10 cellular contexts compared by ENCODE assay signal in the genomic region with DNA sequence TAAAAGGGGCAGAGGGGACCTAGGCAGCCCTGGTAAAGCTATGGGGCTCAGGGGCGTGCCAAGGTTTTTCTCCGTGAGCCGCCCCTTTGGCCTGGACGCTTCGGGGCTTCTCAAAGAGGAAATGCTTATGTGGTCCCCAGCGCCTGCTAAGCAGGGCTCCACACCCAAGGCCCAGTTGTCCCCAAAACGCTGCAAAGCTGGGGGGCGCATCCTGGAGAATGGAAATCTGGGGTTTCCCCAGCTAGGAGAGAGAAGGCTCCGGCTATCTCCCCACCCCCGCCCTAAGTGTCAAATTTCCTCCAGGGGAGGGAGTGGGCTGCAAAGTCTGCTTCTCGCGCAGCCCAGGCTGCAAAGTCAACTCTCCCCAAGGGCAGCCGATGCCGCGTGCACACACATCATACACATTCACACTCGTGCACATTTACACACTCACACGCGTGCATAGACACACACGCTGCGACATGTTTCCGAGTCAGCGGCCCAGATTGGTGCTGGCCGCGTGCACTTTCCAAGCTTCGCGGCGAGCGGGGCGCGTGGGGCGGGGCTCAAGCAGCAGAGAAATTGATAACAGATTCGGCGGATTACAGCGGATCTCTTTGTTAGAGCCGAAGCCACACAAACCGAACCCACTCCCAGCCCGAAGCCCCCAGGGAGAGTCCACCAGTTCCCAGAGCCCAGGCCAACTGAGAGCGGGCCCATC. TPM values are rescaled to one million over a fixed set of nuclear protein-coding genes. Genes with fewer than 3 reads are reported as not detected.
A peak's percentile ranks its signal among the peaks of the same experiment; 100 is the strongest.
DNase-seq lines count a peak whose midpoint lies in the region; ATAC-seq and TF ChIP-seq lines count a peak whose summit lies in the region.
"Had no signal": no experiment of that assay in that cellular context is flagged by ENCODE, and none has a peak within 500 bp of the region (broad histone marks: within the 10 kb centered on the region; RNA-seq: fewer than 3 reads in every experiment).

No MANE protein-coding gene starts in this region.

- no peak for ATAC-seq in lower lobe of right lung
- no peak for ATAC-seq in thoracic aorta (ENCODE audit: insufficient number of reproducible peaks, low FRiP score, low read depth)
- no peak for ATAC-seq in GM18861 (IDR thresholded peaks at IDR 0.05; ENCODE audit: unreplicated experiment)

- peaks cover 19% of the 10 kb centered on the region for H3K4me1 ChIP-seq in HUES48 (ENCODE audit: control insufficient read depth, insufficient read depth, low read length)
- peaks cover 30% of the 10 kb centered on the region for H3K4me1 ChIP-seq in lower lobe of right lung
- H3K4me1 ChIP-seq in thoracic aorta (ENCODE audit: control insufficient read depth in 1 of 2, low read depth in 2 of 2): peaks cover 16 to 49% of the 10 kb centered on the region in 2 donors

- intact Hi-C loops in lower lobe of right lung (cut with DNase I): no loop called here

- no peaks in the 10 kb centered on the region for H3K9me3 ChIP-seq in HUES48 (ENCODE audit: control insufficient read depth, insufficient read depth, low read length)
- H3K9me3 ChIP-seq in lower lobe of right lung: no peaks in the 10 kb centered on the region
- H3K9me3 ChIP-seq in thoracic aorta: no peaks in the 10 kb centered on the region
- H3K9me3 ChIP-seq: neutrophil had no signal

- no peak for TF ChIP-seq CTCF in lower lobe of right lung (IDR thresholded peaks at IDR 0.05)
- TF ChIP-seq CTCF in thoracic aorta (IDR thresholded peaks at IDR 0.05): no peak

- H3K4me3 ChIP-seq in HUES48 (ENCODE audit: low read depth, low read length): peak overlapping the region; percentile 68
- H3K4me3 ChIP-seq in lower lobe of right lung: peak overlapping the region; percentile 45
- peak overlapping the region; percentile 61 for H3K4me3 ChIP-seq in thoracic aorta

- peaks cover 10% of the 10 kb centered on the region for H3K36me3 Mint-ChIP-seq in activated naive CD4-positive, alpha-beta T cell treated with anti-CD3 and anti-CD28 coated beads, Interleukin-2, amount 10 ng/mL, durations not matched to agents 7 days and 5 days

- H3K27ac Mint-ChIP-seq in activated naive CD4-positive, alpha-beta T cell treated with anti-CD3 and anti-CD28 coated beads, Interleukin-2, amount 10 ng/mL, durations not matched to agents 7 days and 5 days: no peak overlapping the region

- H3K9me3 Mint-ChIP-seq in activated naive CD4-positive, alpha-beta T cell treated with anti-CD3 and anti-CD28 coated beads, Interleukin-2, amount 10 ng/mL, durations not matched to agents 7 days and 5 days: no peaks in the 10 kb centered on the region

- H3K4me1 Mint-ChIP-seq in activated naive CD4-positive, alpha-beta T cell treated with anti-CD3 and anti-CD28 coated beads, Interleukin-2, amount 10 ng/mL, durations not matched to agents 7 days and 5 days: peaks cover 18% of the 10 kb centered on the region

- CTCF ChIA-PET in activated naive CD4-positive, alpha-beta T cell treated with anti-CD3 and anti-CD28 coated beads, Interleukin-2, amount 10 ng/mL, durations not matched to agents 7 days and 5 days (lab: Charles Lee): no interaction called here

- H3K27me3 Mint-ChIP-seq in activated naive CD4-positive, alpha-beta T cell treated with anti-CD3 and anti-CD28 coated beads, Interleukin-2, amount 10 ng/mL, durations not matched to agents 7 days and 5 days: peaks cover 82% of the 10 kb centered on the region

- H3K36me3 ChIP-seq in HUES48 (ENCODE audit: control insufficient read depth, insufficient read depth, low read length): no peaks in the 10 kb centered on the region
- H3K36me3 ChIP-seq in lower lobe of right lung: no peaks in the 10 kb centered on the region
- H3K36me3 ChIP-seq in thoracic aorta: no peaks in the 10 kb centered on the region
- H3K36me3 ChIP-seq: neutrophil had no signal

- H3K4me3 Mint-ChIP-seq in activated naive CD4-positive, alpha-beta T cell treated with anti-CD3 and anti-CD28 coated beads, Interleukin-2, amount 10 ng/mL, durations not matched to agents 7 days and 5 days: no peak overlapping the region

- H3K27me3 ChIP-seq in HUES48 (ENCODE audit: control insufficient read depth, insufficient read depth, low read length) (peaks cover 90% of the 10 kb centered on the region), lower lobe of right lung (ENCODE audit: low read depth) (peaks cover 75% of the 10 kb centered on the region), thoracic aorta (replicated peaks; ENCODE audit: insufficient read depth) (peaks cover 27% of the 10 kb centered on the region)

- H3K9ac ChIP-seq in HUES48 (ENCODE audit: low read depth, low read length): no peak overlapping the region

- H3K27ac ChIP-seq in HUES48 (ENCODE audit: low read depth, low read length) (no peak overlapping the region), lower lobe of right lung (no peak overlapping the region), thoracic aorta (no peak overlapping the region)
- H3K27ac ChIP-seq: neutrophil had no signal

- DNase-seq in dedifferentiated amniotic fluid mesenchymal stem cell (ENCODE audit: extremely low spot score): peak; percentile 50
- no peak for DNase-seq in lower lobe of right lung
- no peak for DNase-seq in thoracic aorta (ENCODE audit: low spot score)
- DNase-seq in DMS79 treated with DMSO at 0.1 percent for 48 hours (lab: John Stamatoyannopoulos, UW): no peak
- DNase-seq in activated naive CD4-positive, alpha-beta T cell treated with anti-CD3 and anti-CD28 coated beads, Interleukin-2, amount 10 ng/mL, durations not matched to agents 7 days and 5 days: no peak
- DNase-seq: effector CD8-positive, alpha-beta T cell; NCI-H2029 had no signal

RNA-seq across cellular contexts. Expression of gene WNT5A, which starts 4.5 kb away (rescaled TPM):
- total RNA-seq in lower lobe of right lung: 27.2 TPM
- total RNA-seq in thoracic aorta: 1 to 10 TPM; 5.4 to 6.5 TPM
